In genomic region chr17:66663041-66663494, GRCh38 we compare ENCODE assay signal across 16 cellular contexts.
"Had no signal": no experiment of that assay in that cellular context is flagged by ENCODE, and none has a peak within 500 bp of the region (broad histone marks: within the 10 kb centered on the region; RNA-seq: fewer than 3 reads in every experiment).

No MANE protein-coding gene starts in this region.

- ATAC-seq: left lobe of liver; naive thymus-derived CD8-positive, alpha-beta T cell; T-cell had no signal

- H3K27me3 Mint-ChIP-seq: naive thymus-derived CD8-positive, alpha-beta T cell; T-cell had no signal

- H3K4me3 Mint-ChIP-seq: activated CD4-positive, alpha-beta T cell treated with anti-CD3 and anti-CD28 coated beads, Interleukin-2, amount 10 ng/mL, durations not matched to agents 24 days and 14 days; activated naive CD4-positive, alpha-beta T cell treated with anti-CD3 and anti-CD28 coated beads for 36 hours; naive thymus-derived CD8-positive, alpha-beta T cell; T-cell; type B pancreatic cell had no signal

- H3K4me1 ChIP-seq: adrenal gland had no signal

- DNase-seq: activated CD4-positive, alpha-beta T cell treated with anti-CD3 and anti-CD28 coated beads, Interleukin-2, amount 10 ng/mL, durations not matched to agents 24 days and 14 days; activated CD8-positive, alpha-beta memory T cell treated with anti-CD3 and anti-CD28 coated beads for 24 hours; activated naive CD4-positive, alpha-beta T cell treated with anti-CD3 and anti-CD28 coated beads for 36 hours; dorsolateral prefrontal cortex; islet precursor cell; naive thymus-derived CD8-positive, alpha-beta T cell; posterior cingulate gyrus; small intestine; stimulated activated CD4-positive, alpha-beta T cell treated with anti-CD3 and anti-CD28 coated beads, Interleukin-4, amount 100 ng/mL, for 24 hours; stimulated activated naive CD4-positive, alpha-beta T cell treated with Interleukin-2 at 50 U/mL for 16 hours; T-cell had no signal

- H3K27ac Mint-ChIP-seq: activated naive CD4-positive, alpha-beta T cell treated with anti-CD3 and anti-CD28 coated beads for 36 hours; type B pancreatic cell had no signal

- H3K4me3 ChIP-seq: adrenal gland, dorsolateral prefrontal cortex had no signal

- H3K27me3 ChIP-seq: adrenal gland, dorsolateral prefrontal cortex, neutrophil had no signal

- H3K36me3 ChIP-seq: adrenal gland, neutrophil had no signal

- H3K27ac ChIP-seq: adrenal gland, dorsolateral prefrontal cortex, neutrophil had no signal

- H3K36me3 Mint-ChIP-seq: type B pancreatic cell had no signal

- FAIRE-seq: endometrium, small intestine had no signal

- H3K9me3 ChIP-seq: adrenal gland, neutrophil had no signal
